In the genomic region with DNA sequence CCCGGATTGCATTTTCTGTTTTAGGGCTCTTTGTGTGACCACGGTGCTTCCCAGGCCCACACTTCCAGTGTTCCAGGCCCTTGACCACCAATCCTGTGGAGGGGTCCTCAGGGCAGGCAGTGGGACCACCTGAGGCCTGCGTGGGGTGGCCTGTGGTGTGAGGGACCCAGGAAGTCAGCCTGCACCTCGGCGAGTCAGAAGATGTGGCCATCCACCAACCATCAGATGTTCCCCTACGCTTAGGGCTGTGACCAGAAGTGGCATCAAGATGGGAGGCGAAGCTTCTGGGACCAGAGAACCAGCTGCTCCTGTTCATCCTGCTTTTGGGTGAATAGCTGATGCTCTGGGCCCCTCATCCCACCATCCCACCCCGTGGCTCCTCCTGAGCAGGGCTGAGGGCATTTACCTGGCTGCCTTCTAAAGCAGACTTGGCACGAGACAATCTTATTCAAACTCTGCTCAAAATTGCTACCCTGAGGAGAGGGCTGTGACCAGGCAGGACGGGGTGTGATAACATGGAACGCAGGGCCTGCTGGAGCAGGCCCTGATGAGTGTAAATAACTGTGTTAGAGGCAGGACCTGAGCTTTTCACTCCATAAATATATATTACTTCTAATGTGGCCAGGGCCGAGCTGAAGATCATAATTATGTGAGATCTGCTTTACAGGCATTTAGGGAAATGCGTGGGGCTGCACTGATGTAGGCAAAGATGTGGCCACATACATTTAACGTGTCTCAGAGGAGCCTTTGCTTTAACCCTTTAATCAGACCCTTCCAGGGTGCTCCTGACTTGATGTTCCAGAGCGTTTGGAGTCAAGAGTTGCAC, we compare ENCODE assay signal across 15 cellular contexts. TPM values are rescaled to one million over a fixed set of nuclear protein-coding genes. Genes with fewer than 3 reads are reported as not detected.
DNase-seq lines count a peak whose midpoint lies in the region; ATAC-seq and TF ChIP-seq lines count a peak whose summit lies in the region.
"Had no signal": no experiment of that assay in that cellular context is flagged by ENCODE, and none has a peak within 500 bp of the region (broad histone marks: within the 10 kb centered on the region; RNA-seq: fewer than 3 reads in every experiment).

No MANE protein-coding gene starts in this region.

- CTCF ChIA-PET in activated naive CD4-positive, alpha-beta T cell treated with anti-CD3 and anti-CD28 coated beads for 36 hours (lab: Charles Lee), result interaction anchor here (0.5 kb wide), 1 partner anchor 148 kb away, joined by 3 read pairs; no protein-coding TSS in a partner anchor

- H3K27me3 ChIP-seq in Karpas-422 (ENCODE audit: low read length) (no peaks in the 10 kb centered on the region), psoas muscle (ENCODE audit: insufficient read depth in 3 of 3, low read length in 2 of 3) (no peaks in the 10 kb centered on the region), left lung (no peaks in the 10 kb centered on the region)
- H3K27me3 ChIP-seq: adrenal gland, cardiac muscle cell, esophagus muscularis mucosa had no signal

- TF ChIP-seq CTCF in psoas muscle (IDR thresholded peaks at IDR 0.05), result no peak
- TF ChIP-seq CTCF in left lung (IDR thresholded peaks at IDR 0.05), result no peak

- H3K4me1 ChIP-seq in Karpas-422 (ENCODE audit: low read length) (peaks cover 78% of the 10 kb centered on the region), psoas muscle (peaks cover 75% of the 10 kb centered on the region), left lung (peaks cover 19 to 82% of the 10 kb centered on the region in 2 donors)

- peak overlapping the region; percentile 98 for H3K27ac ChIP-seq in Karpas-422 (ENCODE audit: low read length)
- peak overlapping the region; percentile 6 for H3K27ac ChIP-seq in psoas muscle
- no peak overlapping the region for H3K27ac ChIP-seq in left lung
- H3K27ac ChIP-seq: adrenal gland, cardiac muscle cell, esophagus muscularis mucosa had no signal

- H3K9me3 Mint-ChIP-seq in activated naive CD4-positive, alpha-beta T cell treated with anti-CD3 and anti-CD28 coated beads, Interleukin-2, amount 50 U/mL, for 24 hours, result no peaks in the 10 kb centered on the region
- no peaks in the 10 kb centered on the region for H3K9me3 Mint-ChIP-seq in activated naive CD4-positive, alpha-beta T cell treated with anti-CD3 and anti-CD28 coated beads for 36 hours
- H3K9me3 Mint-ChIP-seq in central memory CD8-positive, alpha-beta T cell, result no peaks in the 10 kb centered on the region

- H4K20me1 ChIP-seq in Karpas-422 (ENCODE audit: insufficient read depth, low read depth, low read length), result 0 out of 2 replicates have a peak, but pooled peaks cover 3% of the 10 kb centered on the region

- no peaks in the 10 kb centered on the region for H3K27me3 Mint-ChIP-seq in activated naive CD4-positive, alpha-beta T cell treated with anti-CD3 and anti-CD28 coated beads, Interleukin-2, amount 50 U/mL, for 24 hours
- no peaks in the 10 kb centered on the region for H3K27me3 Mint-ChIP-seq in activated naive CD4-positive, alpha-beta T cell treated with anti-CD3 and anti-CD28 coated beads for 36 hours (ENCODE audit: low read depth)
- no peaks in the 10 kb centered on the region for H3K27me3 Mint-ChIP-seq in central memory CD8-positive, alpha-beta T cell

- WGBS in psoas muscle, 3 donors, result 83 to 86% (median 84%) methylated on average over 15 of the region's 15 CpGs

- H3K36me3 Mint-ChIP-seq in activated naive CD4-positive, alpha-beta T cell treated with anti-CD3 and anti-CD28 coated beads, Interleukin-2, amount 50 U/mL, for 24 hours, result peaks cover 6% of the 10 kb centered on the region
- H3K36me3 Mint-ChIP-seq in activated naive CD4-positive, alpha-beta T cell treated with anti-CD3 and anti-CD28 coated beads for 36 hours (ENCODE audit: low read depth), result peaks cover 16% of the 10 kb centered on the region
- H3K36me3 Mint-ChIP-seq in central memory CD8-positive, alpha-beta T cell (ENCODE audit: insufficient read depth), result peaks cover 18% of the 10 kb centered on the region

- peak overlapping the region; percentile 84 for H3K4me2 ChIP-seq in Karpas-422 (ENCODE audit: low read depth, low read length, poor library complexity, severe bottlenecking)

- peak overlapping the region; percentile 73 for H3K9ac ChIP-seq in Karpas-422 (ENCODE audit: low read length)

- no peak overlapping the region for H3K4me3 Mint-ChIP-seq in activated naive CD4-positive, alpha-beta T cell treated with anti-CD3 and anti-CD28 coated beads, Interleukin-2, amount 50 U/mL, for 24 hours
- H3K4me3 Mint-ChIP-seq in activated naive CD4-positive, alpha-beta T cell treated with anti-CD3 and anti-CD28 coated beads for 36 hours, result no peak overlapping the region
- no peak overlapping the region for H3K4me3 Mint-ChIP-seq in central memory CD8-positive, alpha-beta T cell

- H3K9me3 ChIP-seq in Karpas-422 (ENCODE audit: low read length), result no peaks in the 10 kb centered on the region
- H3K9me3 ChIP-seq in psoas muscle, result no peaks in the 10 kb centered on the region
- no peaks in the 10 kb centered on the region for H3K9me3 ChIP-seq in left lung
- H3K9me3 ChIP-seq: adrenal gland, esophagus muscularis mucosa had no signal

- peak overlapping the region; percentile 66 for H3K27ac Mint-ChIP-seq in activated naive CD4-positive, alpha-beta T cell treated with anti-CD3 and anti-CD28 coated beads, Interleukin-2, amount 50 U/mL, for 24 hours
- no peak overlapping the region for H3K27ac Mint-ChIP-seq in activated naive CD4-positive, alpha-beta T cell treated with anti-CD3 and anti-CD28 coated beads for 36 hours
- peak overlapping the region; percentile 95 for H3K27ac Mint-ChIP-seq in central memory CD8-positive, alpha-beta T cell (ENCODE audit: low read depth)

- H3K79me2 ChIP-seq in Karpas-422 (ENCODE audit: low read length), result no peaks in the 10 kb centered on the region

- intact Hi-C loops in activated naive CD4-positive, alpha-beta T cell treated with anti-CD3 and anti-CD28 coated beads for 36 hours (cut with micrococcal nuclease), result no loop called here
- intact Hi-C loops in psoas muscle (cut with DNase I), result no loop called here
- intact Hi-C loops in left lung (cut with DNase I), result no loop called here

- no peak for DNase-seq in activated naive CD4-positive, alpha-beta T cell treated with anti-CD3 and anti-CD28 coated beads for 36 hours
- peak; percentile 81 for DNase-seq in Karpas-422
- DNase-seq in central memory CD8-positive, alpha-beta T cell (ENCODE audit: low spot score in 2 of 2), result no peak
- DNase-seq in psoas muscle, result no peak
- DNase-seq in HUDEP-2 (lab: John Stamatoyannopoulos, UW; ENCODE audit: unreplicated experiment in 76 of 76), result no peak
- DNase-seq in left lung, result no peak
- DNase-seq: ACHN, DND-41, HCEC 1CT, NCI-H2171 treated with DMSO at 0.1 percent for 48 hours had no signal

- no peaks in the 10 kb centered on the region for H3K9me2 ChIP-seq in Karpas-422 (replicated peaks; ENCODE audit: insufficient read depth, low read length)

- peaks cover 40% of the 10 kb centered on the region for H3K4me1 Mint-ChIP-seq in activated naive CD4-positive, alpha-beta T cell treated with anti-CD3 and anti-CD28 coated beads, Interleukin-2, amount 50 U/mL, for 24 hours
- H3K4me1 Mint-ChIP-seq in activated naive CD4-positive, alpha-beta T cell treated with anti-CD3 and anti-CD28 coated beads for 36 hours (ENCODE audit: low read depth), result peaks cover 67% of the 10 kb centered on the region
- H3K4me1 Mint-ChIP-seq in central memory CD8-positive, alpha-beta T cell, result peaks cover 92% of the 10 kb centered on the region

- ATAC-seq in central memory CD8-positive, alpha-beta T cell (replicated peaks; ENCODE audit: extremely low read depth, poor library complexity, severe bottlenecking), result no peak
- ATAC-seq in psoas muscle (no peak), GM18517 (IDR thresholded peaks at IDR 0.05; ENCODE audit: unreplicated experiment) (no peak), left lung (no peak)

- H3K4me3 ChIP-seq in Karpas-422 (ENCODE audit: low read length) (peak overlapping the region; percentile 43), psoas muscle (no peak overlapping the region), left lung (no peak overlapping the region)
- H3K4me3 ChIP-seq: adrenal gland, cardiac muscle cell, esophagus muscularis mucosa had no signal

- no peaks in the 10 kb centered on the region for H3K36me3 ChIP-seq in Karpas-422 (ENCODE audit: insufficient read depth, low read length)
- H3K36me3 ChIP-seq in psoas muscle (ENCODE audit: insufficient read depth in 1 of 2, low read depth in 1 of 2), result no peaks in the 10 kb centered on the region
- H3K36me3 ChIP-seq in left lung, result peaks cover 0 to 15% of the 10 kb centered on the region in 2 donors
- H3K36me3 ChIP-seq: adrenal gland, cardiac muscle cell had no signal

- no peak overlapping the region; the same call in 1 of the 2 replicates for H2AFZ ChIP-seq in Karpas-422 (ENCODE audit: low read length)

RNA-seq across cellular contexts. Expression of gene SMAD3, which starts 28.8 kb away (rescaled TPM):
- 10 to 100 TPM; 35.1 to 39.2 TPM for total RNA-seq in activated naive CD4-positive, alpha-beta T cell treated with anti-CD3 and anti-CD28 coated beads for 36 hours
- 12.8 and 27.7 TPM in 2 replicates for total RNA-seq in Karpas-422 (2014; rRNA removed; shearing (Covaris generic); ENCODE audit: low replicate concordance)
- total RNA-seq in psoas muscle (10 to 100 TPM; 25.7 to 47.6 (median 44.0) TPM), left lung (10 to 100 TPM; 30.9 to 33.1 TPM)
- 10 to 100 TPM in 2 of 3 donors, 1 to 10 TPM in 1; 2.9 to 29.3 (median 20.3) TPM for polyA plus RNA-seq in psoas muscle

Comparison
In these comparisons a context has a peak if more than half of its experiments do, and no peak if none do; other contexts are left out.
1. H3K27ac ChIP-seq: peak in Karpas-422 (single experiment) and psoas muscle (single experiment); none in left lung (0 of 2).